Comparison of ENCODE assay signal across 1 cellular context in genomic region chr16:13970708-13971422, GRCh38.
TF ChIP-seq lines count a peak whose summit lies in the region.

No MANE protein-coding gene starts in this region.

TF ChIP-seq in GM12878, 131 proteins besides CTCF, POLR2A, EP300 and RAD21:
- TF ChIP-seq, protein P1, sequence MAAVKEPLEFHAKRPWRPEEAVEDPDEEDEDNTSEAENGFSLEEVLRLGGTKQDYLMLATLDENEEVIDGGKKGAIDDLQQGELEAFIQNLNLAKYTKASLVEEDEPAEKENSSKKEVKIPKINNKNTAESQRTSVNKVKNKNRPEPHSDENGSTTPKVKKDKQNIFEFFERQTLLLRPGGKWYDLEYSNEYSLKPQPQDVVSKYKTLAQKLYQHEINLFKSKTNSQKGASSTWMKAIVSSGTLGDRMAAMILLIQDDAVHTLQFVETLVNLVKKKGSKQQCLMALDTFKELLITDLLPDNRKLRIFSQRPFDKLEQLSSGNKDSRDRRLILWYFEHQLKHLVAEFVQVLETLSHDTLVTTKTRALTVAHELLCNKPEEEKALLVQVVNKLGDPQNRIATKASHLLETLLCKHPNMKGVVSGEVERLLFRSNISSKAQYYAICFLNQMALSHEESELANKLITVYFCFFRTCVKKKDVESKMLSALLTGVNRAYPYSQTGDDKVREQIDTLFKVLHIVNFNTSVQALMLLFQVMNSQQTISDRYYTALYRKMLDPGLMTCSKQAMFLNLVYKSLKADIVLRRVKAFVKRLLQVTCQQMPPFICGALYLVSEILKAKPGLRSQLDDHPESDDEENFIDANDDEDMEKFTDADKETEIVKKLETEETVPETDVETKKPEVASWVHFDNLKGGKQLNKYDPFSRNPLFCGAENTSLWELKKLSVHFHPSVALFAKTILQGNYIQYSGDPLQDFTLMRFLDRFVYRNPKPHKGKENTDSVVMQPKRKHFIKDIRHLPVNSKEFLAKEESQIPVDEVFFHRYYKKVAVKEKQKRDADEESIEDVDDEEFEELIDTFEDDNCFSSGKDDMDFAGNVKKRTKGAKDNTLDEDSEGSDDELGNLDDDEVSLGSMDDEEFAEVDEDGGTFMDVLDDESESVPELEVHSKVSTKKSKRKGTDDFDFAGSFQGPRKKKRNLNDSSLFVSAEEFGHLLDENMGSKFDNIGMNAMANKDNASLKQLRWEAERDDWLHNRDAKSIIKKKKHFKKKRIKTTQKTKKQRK (IDR thresholded peaks at IDR 0.05; ENCODE audit: low read depth, low read length): no peak
- TF ChIP-seq HSF1 (IDR thresholded peaks at IDR 0.05; ENCODE audit: low read depth, low read length): no peak
